ENCODE assay signal across 22 cellular contexts in the genomic region with DNA sequence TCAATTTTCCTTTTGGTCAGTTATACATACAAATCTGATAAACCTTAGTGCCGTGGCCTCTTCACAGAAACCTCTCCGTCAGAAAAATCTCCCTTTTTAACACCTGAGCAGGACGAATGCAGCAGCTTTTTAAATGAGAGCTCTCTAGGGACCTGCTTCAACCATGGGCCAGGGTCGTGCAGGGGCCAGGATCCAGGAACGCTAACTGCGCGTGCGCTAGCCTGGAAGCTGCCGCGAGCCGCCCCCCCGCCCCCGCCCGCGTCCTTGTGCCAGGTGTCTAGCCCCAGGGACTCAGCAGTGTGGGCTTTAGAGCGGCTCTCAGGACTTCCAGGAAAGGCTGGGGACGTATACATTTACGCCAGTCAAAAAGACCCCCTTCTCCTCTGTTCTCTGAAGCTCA.
"Had no signal": no experiment of that assay in that cellular context is flagged by ENCODE, and none has a peak within 500 bp of the region (broad histone marks: within the 10 kb centered on the region; RNA-seq: fewer than 3 reads in every experiment).

No MANE protein-coding gene starts in this region.

- ATAC-seq: K562, T-cell had no signal

- H3K4me1 Mint-ChIP-seq: IgD-negative memory B cell, T-cell had no signal

- DNase-seq: Kasumi-1, MM.1S, NCI-H1105 treated with DMSO at 0.1 percent for 48 hours, NCI-H1417 treated with DMSO at 0.1 percent for 48 hours, NCI-H1694, NCI-H187 treated with DMSO at 0.1 percent for 48 hours, NCI-H2029 treated with DMSO at 0.1 percent for 48 hours, NCI-H2107, NCI-H2171 treated with DMSO at 0.1 percent for 48 hours, NCI-H226, NCI-H446, NCI-H510A, NCI-H524 treated with DMSO at 0.1 percent for 48 hours, NCI-H774, Right ventricle myocardium superior, RPMI8226, SIG-M5, SK-N-SH, SW 1271, T-cell had no signal

- H3K27me3 Mint-ChIP-seq: IgD-negative memory B cell had no signal

- H3K27ac Mint-ChIP-seq: IgD-negative memory B cell, T-cell had no signal

- H3K4me3 Mint-ChIP-seq: IgD-negative memory B cell, T-cell had no signal
